In the genomic region with DNA sequence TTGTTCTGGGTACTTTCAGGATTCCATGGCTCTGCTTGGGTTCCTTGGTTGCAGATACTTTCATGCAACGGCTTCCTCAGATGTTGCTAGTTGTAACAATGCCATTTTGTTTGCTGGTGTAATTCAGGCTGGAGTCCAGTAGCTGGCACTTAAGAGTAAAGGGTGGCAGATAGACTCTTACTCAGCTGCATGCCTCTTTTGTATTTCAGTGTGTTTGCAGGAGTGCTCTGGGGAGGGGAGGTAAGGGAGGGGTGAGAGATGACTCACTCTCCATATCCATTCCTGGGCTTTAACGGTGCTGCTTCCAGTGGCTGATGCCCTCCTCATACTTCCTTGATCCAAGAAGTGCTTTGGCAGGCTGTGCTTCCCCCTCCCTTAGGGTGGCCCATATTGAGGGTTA, we compare ENCODE assay signal across 11 cellular contexts.
DNase-seq lines count a peak whose midpoint lies in the region; FAIRE-seq and TF ChIP-seq lines count a peak whose summit lies in the region.
"Had no signal": no experiment of that assay in that cellular context is flagged by ENCODE, and none has a peak within 500 bp of the region (broad histone marks: within the 10 kb centered on the region; RNA-seq: fewer than 3 reads in every experiment).

No MANE protein-coding gene starts in this region.

- no peaks in the 10 kb centered on the region for H3K36me3 ChIP-seq in keratinocyte (ENCODE audit: control insufficient read depth in 2 of 2, extremely low read depth in 1 of 2, insufficient read depth in 2 of 2, low read length in 2 of 2)
- H3K36me3 ChIP-seq in testis (ENCODE audit: low read depth, missing control alignments): no peaks in the 10 kb centered on the region
- H3K36me3 ChIP-seq: neutrophil had no signal

- TF ChIP-seq RAD21 in Ishikawa (IDR thresholded peaks at IDR 0.05; ENCODE audit: low read depth): peak; percentile 74

- H3K9me1 ChIP-seq in keratinocyte (ENCODE audit: control insufficient read depth, extremely low read depth, insufficient read depth, low read length): no peaks in the 10 kb centered on the region

- dilution Hi-C loops in keratinocyte (cut with MboI; ENCODE audit: extremely low pct_ligation_motif_present, low sequenced_read_pairs): no loop called here

- FAIRE-seq in keratinocyte (lab: Jason Lieb, UNC): peak; percentile 90
- FAIRE-seq: colon, GM12891 had no signal

- no peak for TF ChIP-seq POLR2A in testis (IDR thresholded peaks at IDR 0.05)

- peaks cover 3% of the 10 kb centered on the region for H3K4me1 ChIP-seq in keratinocyte (ENCODE audit: control insufficient read depth, extremely low read depth, insufficient read depth, low read length)
- H3K4me1 ChIP-seq in testis: no peaks in the 10 kb centered on the region

- peak; percentile 78 for DNase-seq in amniotic stem cell (lab: John Stamatoyannopoulos, UW)
- peak; percentile 57 for DNase-seq in keratinocyte (ENCODE audit: low read depth, low spot score)
- no peak for DNase-seq in testis
- DNase-seq in activated CD4-positive, alpha-beta T cell treated with anti-CD3 and anti-CD28 coated beads for 48 hours: no peak
- no peak for DNase-seq in NCI-H1930 (lab: John Stamatoyannopoulos, UW)
- DNase-seq in T-helper 9 cell: no peak

- no peaks in the 10 kb centered on the region for H3K9me3 ChIP-seq in keratinocyte (ENCODE audit: control insufficient read depth, low read depth, low read length)
- no peaks in the 10 kb centered on the region for H3K9me3 ChIP-seq in testis
- H3K9me3 ChIP-seq: neutrophil had no signal

- TF ChIP-seq CTCF in C4-2B (conservative IDR thresholded peaks at IDR 0.05) (peak; percentile 21; the same call in 1 of the 2 replicates), keratinocyte (optimal IDR thresholded peaks at IDR 0.05 in 1 of 3, IDR thresholded peaks at IDR 0.05 in 1 of 3, conservative IDR thresholded peaks at IDR 0.05 in 1 of 3; ENCODE audit: extremely low read depth in 1 of 3, insufficient read depth in 2 of 3, low read length in 3 of 3) (peak; percentile 75 to 83 (median 81)), testis (IDR thresholded peaks at IDR 0.05) (no peak)

- H3K27me3 ChIP-seq in keratinocyte (ENCODE audit: control insufficient read depth, extremely low read depth, insufficient read depth, low read length): no peaks in the 10 kb centered on the region
- no peaks in the 10 kb centered on the region for H3K27me3 ChIP-seq in testis
- H3K27me3 ChIP-seq: neutrophil had no signal

- H3K4me2 ChIP-seq in keratinocyte (ENCODE audit: control insufficient read depth, extremely low read depth, insufficient read depth, low read depth, low read length): no peak overlapping the region

- peak overlapping the region; percentile 16 for H2AFZ ChIP-seq in keratinocyte (ENCODE audit: control insufficient read depth, low read length)

- H3K9ac ChIP-seq in keratinocyte (ENCODE audit: control insufficient read depth, extremely low read depth, insufficient read depth, low read length): no peak overlapping the region

- no peak for TF ChIP-seq EP300 in Ishikawa (IDR thresholded peaks at IDR 0.05; ENCODE audit: borderline replicate concordance)

- no peaks in the 10 kb centered on the region for H3K79me2 ChIP-seq in keratinocyte (ENCODE audit: control insufficient read depth, insufficient read depth, low read length)

- intact Hi-C loops in testis (cut with DNase I; ENCODE audit: low total_unique reads): no loop called here

- H4K20me1 ChIP-seq in keratinocyte (ENCODE audit: control insufficient read depth, extremely low read depth, insufficient read depth, low read length): no peaks in the 10 kb centered on the region

- WGBS in testis, 2 donors: 67 to 69% methylated on average over 2 of the region's 2 CpGs

- no peak overlapping the region for H3K27ac ChIP-seq in C4-2B
- H3K27ac ChIP-seq in keratinocyte (ENCODE audit: control insufficient read depth, insufficient read depth, low read length): no peak overlapping the region
- no peak overlapping the region for H3K27ac ChIP-seq in testis
- H3K27ac ChIP-seq: neutrophil had no signal

- H3K4me3 ChIP-seq in keratinocyte (ENCODE audit: control insufficient read depth in 2 of 3, extremely low read depth in 1 of 3, insufficient read depth in 2 of 3, low read depth in 1 of 3, low read length in 3 of 3) (no peak overlapping the region), testis (no peak overlapping the region)

TF ChIP-seq in Ishikawa, 13 proteins besides CTCF, POLR2A, EP300 and RAD21:
- TF ChIP-seq YY1 (IDR thresholded peaks at IDR 0.05; ENCODE audit: low read depth): no peak
- TF ChIP-seq, protein P1, sequence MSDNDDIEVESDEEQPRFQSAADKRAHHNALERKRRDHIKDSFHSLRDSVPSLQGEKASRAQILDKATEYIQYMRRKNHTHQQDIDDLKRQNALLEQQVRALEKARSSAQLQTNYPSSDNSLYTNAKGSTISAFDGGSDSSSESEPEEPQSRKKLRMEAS (IDR thresholded peaks at IDR 0.05): no peak
- TF ChIP-seq FOXM1 (IDR thresholded peaks at IDR 0.05; ENCODE audit: borderline replicate concordance, low read depth): no peak
- TF ChIP-seq TCF12 (IDR thresholded peaks at IDR 0.05; ENCODE audit: low read depth): no peak
- TF ChIP-seq CEBPB (IDR thresholded peaks at IDR 0.05): no peak
- TF ChIP-seq, protein P2, sequence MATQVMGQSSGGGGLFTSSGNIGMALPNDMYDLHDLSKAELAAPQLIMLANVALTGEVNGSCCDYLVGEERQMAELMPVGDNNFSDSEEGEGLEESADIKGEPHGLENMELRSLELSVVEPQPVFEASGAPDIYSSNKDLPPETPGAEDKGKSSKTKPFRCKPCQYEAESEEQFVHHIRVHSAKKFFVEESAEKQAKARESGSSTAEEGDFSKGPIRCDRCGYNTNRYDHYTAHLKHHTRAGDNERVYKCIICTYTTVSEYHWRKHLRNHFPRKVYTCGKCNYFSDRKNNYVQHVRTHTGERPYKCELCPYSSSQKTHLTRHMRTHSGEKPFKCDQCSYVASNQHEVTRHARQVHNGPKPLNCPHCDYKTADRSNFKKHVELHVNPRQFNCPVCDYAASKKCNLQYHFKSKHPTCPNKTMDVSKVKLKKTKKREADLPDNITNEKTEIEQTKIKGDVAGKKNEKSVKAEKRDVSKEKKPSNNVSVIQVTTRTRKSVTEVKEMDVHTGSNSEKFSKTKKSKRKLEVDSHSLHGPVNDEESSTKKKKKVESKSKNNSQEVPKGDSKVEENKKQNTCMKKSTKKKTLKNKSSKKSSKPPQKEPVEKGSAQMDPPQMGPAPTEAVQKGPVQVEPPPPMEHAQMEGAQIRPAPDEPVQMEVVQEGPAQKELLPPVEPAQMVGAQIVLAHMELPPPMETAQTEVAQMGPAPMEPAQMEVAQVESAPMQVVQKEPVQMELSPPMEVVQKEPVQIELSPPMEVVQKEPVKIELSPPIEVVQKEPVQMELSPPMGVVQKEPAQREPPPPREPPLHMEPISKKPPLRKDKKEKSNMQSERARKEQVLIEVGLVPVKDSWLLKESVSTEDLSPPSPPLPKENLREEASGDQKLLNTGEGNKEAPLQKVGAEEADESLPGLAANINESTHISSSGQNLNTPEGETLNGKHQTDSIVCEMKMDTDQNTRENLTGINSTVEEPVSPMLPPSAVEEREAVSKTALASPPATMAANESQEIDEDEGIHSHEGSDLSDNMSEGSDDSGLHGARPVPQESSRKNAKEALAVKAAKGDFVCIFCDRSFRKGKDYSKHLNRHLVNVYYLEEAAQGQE (IDR thresholded peaks at IDR 0.05; ENCODE audit: low read depth): no peak
- no peak for TF ChIP-seq CREB1 (IDR thresholded peaks at IDR 0.05; ENCODE audit: low read depth)
- TF ChIP-seq ZBTB7A (IDR thresholded peaks at IDR 0.05; ENCODE audit: low read depth): no peak

Comparison
In these comparisons a context has a peak if more than half of its experiments do, and no peak if none do; other contexts are left out.
1. CTCF ChIP-seq: peak in C4-2B (single experiment) and keratinocyte (3 of 3); none in testis (0 of 3).
2. DNase-seq: peak in amniotic stem cell (single experiment) and keratinocyte (single experiment); none in testis (single experiment), activated CD4-positive, alpha-beta T cell treated with anti-CD3 and anti-CD28 coated beads for 48 hours (single experiment), NCI-H1930 (0 of 2) and T-helper 9 cell (single experiment).